Comparison of ENCODE assay signal across 25 cellular contexts in the genomic region with DNA sequence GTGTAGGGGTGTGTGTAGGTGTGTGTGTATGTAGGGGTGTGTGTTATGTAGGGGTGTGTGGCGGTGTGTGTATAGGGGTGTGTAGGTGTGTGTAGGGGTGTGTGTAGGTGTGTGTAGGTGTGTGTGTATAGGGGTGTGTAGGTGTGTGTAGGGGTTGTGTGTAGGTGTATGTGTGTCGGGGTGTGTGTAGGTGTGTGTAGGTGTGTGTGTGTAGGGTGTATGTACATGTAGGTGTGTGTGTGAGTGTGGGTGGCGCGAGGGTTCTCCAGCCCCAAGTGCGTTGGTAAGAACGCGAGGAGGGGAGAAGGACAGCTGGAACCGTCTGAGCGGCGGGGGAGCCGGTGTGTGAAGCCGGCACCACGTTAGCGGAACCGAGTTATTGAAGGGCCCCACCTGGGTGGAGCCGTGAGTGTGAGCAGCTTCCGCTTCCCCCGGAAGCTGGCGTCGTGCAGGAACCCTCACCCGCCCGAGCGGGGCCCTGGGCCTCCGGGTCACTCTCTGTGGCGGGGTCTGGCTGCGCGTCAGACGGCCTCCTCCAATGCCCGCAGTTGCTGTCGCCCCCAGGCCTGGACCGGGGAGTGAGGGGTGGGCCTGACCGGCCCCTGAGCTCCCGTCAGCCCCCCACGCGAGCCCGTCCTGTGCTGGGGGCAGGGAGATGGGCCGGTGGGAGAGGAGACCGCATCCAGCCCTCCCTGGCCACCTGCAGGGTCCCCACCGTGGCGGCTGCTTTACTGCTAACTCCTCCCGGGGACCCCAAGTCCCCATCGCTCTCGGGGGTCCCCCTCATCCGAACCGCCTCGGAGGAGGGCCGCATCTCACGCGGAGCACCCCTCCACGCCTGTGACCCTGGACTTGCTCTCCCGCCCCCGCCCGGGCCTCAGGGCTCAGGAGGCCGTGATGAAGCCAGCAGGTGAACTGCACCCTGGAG. TPM values are rescaled to one million over a fixed set of nuclear protein-coding genes. Genes with fewer than 3 reads are reported as not detected.
A peak's percentile ranks its signal among the peaks of the same experiment; 100 is the strongest.
DNase-seq lines count a peak whose midpoint lies in the region; ATAC-seq, FAIRE-seq and TF ChIP-seq lines count a peak whose summit lies in the region.
"Had no signal": no experiment of that assay in that cellular context is flagged by ENCODE, and none has a peak within 500 bp of the region (broad histone marks: within the 10 kb centered on the region; RNA-seq: fewer than 3 reads in every experiment).

No MANE protein-coding gene starts in this region.

- H3K79me1 ChIP-seq in H1 (ENCODE audit: low read depth, low read length), result no peaks in the 10 kb centered on the region

- POLR2A ChIA-PET in H1 (lab: Charles Lee; ENCODE audit: partially characterized antibody), result no interaction called here

- H3K23ac ChIP-seq in H1 (ENCODE audit: insufficient read length), result no peak overlapping the region

- H3K9ac ChIP-seq in H1 (replicated peaks in 1 of 4; ENCODE audit: extremely low read depth in 1 of 4, low read depth in 3 of 4, low read length in 3 of 4) (no peak overlapping the region), endodermal cell (ENCODE audit: extremely low read depth, low read length, poor library complexity, severe bottlenecking) (no peak overlapping the region)
- H3K9ac ChIP-seq: BLaER1 treated with 17β-estradiol and CSF1 and Interleukin-3, amounts not matched to agents 10 nM and 100 nM; GM23248 had no signal

- H4K5ac ChIP-seq in H1 (ENCODE audit: insufficient read length, low read depth, low read length), result no peak overlapping the region

- no peak overlapping the region for H2AK5ac ChIP-seq in H1 (ENCODE audit: low read depth, low read length)

- no peak for TF ChIP-seq POLR2A in H1 (IDR thresholded peaks at IDR 0.05; ENCODE audit: control extremely low read depth in 1 of 2, low read depth in 2 of 2, low read length in 2 of 2)

- DNase-seq in activated T-cell treated with anti-CD3 and anti-CD28 coated beads, Interleukin-2, amount 50 U/mL, for 72 hours, result peak; percentile 3 to 8
- DNase-seq in activated T-cell treated with anti-CD3 and anti-CD28 coated beads, Interleukin-2, amount 50 U/mL, for 1 hour, result no peak
- DNase-seq in NOMO-1 treated with DMSO at 0.1 percent for 48 hours (lab: John Stamatoyannopoulos, UW; ENCODE audit: unreplicated experiment) (peak; percentile 68), H1 (ENCODE audit: low read depth in 1 of 2, low spot score in 2 of 2) (no peak), chondrocyte (ENCODE audit: low spot score) (no peak), NCI-H2107 treated with DMSO at 0.1 percent for 48 hours (lab: John Stamatoyannopoulos, UW; ENCODE audit: unreplicated experiment) (no peak), endodermal cell (no peak)
- no peak for DNase-seq in stimulated activated effector memory CD8-positive, alpha-beta T cell treated with anti-CD3 and anti-CD28 coated beads, Interleukin-12 subunit alpha, Interleukin-12 subunit beta, amount 100 ng/mL, for 72 hours (ENCODE audit: low spot score in 2 of 2)
- DNase-seq: foreskin fibroblast; GM23248; hypothalamus; mesenchymal stem cell; MM.1S; NCI-H774; stimulated activated CD4-positive, alpha-beta T cell treated with anti-CD3 and anti-CD28 coated beads, Interleukin-4, amount 100 ng/mL, for 24 hours; substantia nigra; T1000 had no signal

- H3K4me1 ChIP-seq in H1 (replicated peaks in 1 of 4; ENCODE audit: control insufficient read depth in 3 of 4, insufficient read depth in 4 of 4, low read length in 3 of 4), result no peaks in the 10 kb centered on the region
- H3K4me1 ChIP-seq in endodermal cell (ENCODE audit: control insufficient read depth, insufficient read depth, low read length), result no peaks in the 10 kb centered on the region
- H3K4me1 ChIP-seq: prostate gland had no signal

- no peak overlapping the region for H3K4me2 ChIP-seq in H1 (ENCODE audit: insufficient read depth in 1 of 2, low read depth in 2 of 2, low read length in 2 of 2)
- H3K4me2 ChIP-seq: BLaER1 treated with 17β-estradiol and CSF1 and Interleukin-3, amounts not matched to agents 10 nM and 100 nM had no signal

- H3K23me2 ChIP-seq in H1 (ENCODE audit: low read depth, low read length), result peaks cover 12% of the 10 kb centered on the region; the same call in 1 of the 2 replicates

- no peak overlapping the region for H2BK20ac ChIP-seq in H1 (ENCODE audit: low read length)

- no peak for TF ChIP-seq RAD21 in H1 (IDR thresholded peaks at IDR 0.05 in 1 of 2, conservative IDR thresholded peaks at IDR 0.05 in 1 of 2; ENCODE audit: low read depth in 2 of 2, low read length in 2 of 2)

- 92% methylated on average over 37 of the region's 54 CpGs; no CpG with 5 or more reads in 1 of the 2 experiments for WGBS in H1 (ENCODE audit: extremely low coverage in 1 of 2, insufficient coverage in 1 of 2, insufficient read length in 1 of 2, insufficient replicate concordance in 2 of 2, low coverage in 1 of 2, low lambda C conversion rate in 2 of 2, missing lambda C conversion rate in 1 of 2), 2 experiments
- 92 to 97% methylated on average over 34 to 54 of the region's 54 CpGs for WGBS in endodermal cell (ENCODE audit: insufficient coverage in 1 of 2, insufficient read length in 1 of 2), 2 experiments

- FAIRE-seq in H1 (lab: Jason Lieb, UNC), result no peak
- FAIRE-seq: kidney had no signal

- no peak overlapping the region for H2BK15ac ChIP-seq in H1 (ENCODE audit: low read length)

- peaks cover 4 to 7% of the 10 kb centered on the region in 2 donors for H3K9me3 Mint-ChIP-seq in activated T-cell treated with anti-CD3 and anti-CD28 coated beads, Interleukin-2, amount 50 U/mL, for 72 hours
- no peaks in the 10 kb centered on the region for H3K9me3 Mint-ChIP-seq in stimulated activated effector memory CD8-positive, alpha-beta T cell treated with anti-CD3 and anti-CD28 coated beads, Interleukin-12 subunit alpha, Interleukin-12 subunit beta, amount 100 ng/mL, for 72 hours
- H3K9me3 Mint-ChIP-seq in chondrocyte (ENCODE audit: low read depth) (peaks cover 3% of the 10 kb centered on the region), endodermal cell (peaks cover 3% of the 10 kb centered on the region)
- H3K9me3 Mint-ChIP-seq: natural killer cell treated with Interleukin-12 subunit alpha and Interleukin-12 subunit beta and Interleukin-15 and Interleukin-18, amount 100 ng/mL, for 72 hours had no signal

- no peak overlapping the region for H2BK5ac ChIP-seq in H1 (ENCODE audit: low read depth, low read length)

- H4K91ac ChIP-seq in H1 (replicated peaks; ENCODE audit: insufficient read length, low read length), result no peak overlapping the region

- no peaks in the 10 kb centered on the region for H3K36me3 Mint-ChIP-seq in activated T-cell treated with anti-CD3 and anti-CD28 coated beads, Interleukin-2, amount 50 U/mL, for 72 hours (ENCODE audit: insufficient read depth in 2 of 2)
- no peaks in the 10 kb centered on the region for H3K36me3 Mint-ChIP-seq in stimulated activated effector memory CD8-positive, alpha-beta T cell treated with anti-CD3 and anti-CD28 coated beads, Interleukin-12 subunit alpha, Interleukin-12 subunit beta, amount 100 ng/mL, for 72 hours
- H3K36me3 Mint-ChIP-seq in chondrocyte (ENCODE audit: low read depth) (no peaks in the 10 kb centered on the region), endodermal cell (ENCODE audit: low read depth) (no peaks in the 10 kb centered on the region)
- H3K36me3 Mint-ChIP-seq: activated naive CD4-positive, alpha-beta T cell treated with anti-CD3 and anti-CD28 coated beads, Interleukin-2, amount 50 U/mL, for 72 hours; brain; natural killer cell treated with Interleukin-12 subunit alpha and Interleukin-12 subunit beta and Interleukin-15 and Interleukin-18, amount 100 ng/mL, for 72 hours had no signal

- H2BK12ac ChIP-seq in H1 (ENCODE audit: low read depth, low read length), result peak overlapping the region; percentile 50; the same call in 1 of the 2 replicates

- no peaks in the 10 kb centered on the region for H3K36me3 ChIP-seq in H1 (ENCODE audit: control insufficient read depth in 2 of 4, insufficient read depth in 4 of 4, low read length in 3 of 4)
- H3K36me3 ChIP-seq in endodermal cell (ENCODE audit: control insufficient read depth, insufficient read depth, low read length), result no peaks in the 10 kb centered on the region
- H3K36me3 ChIP-seq: BLaER1 treated with 17β-estradiol and CSF1 and Interleukin-3, amounts not matched to agents 10 nM and 100 nM; prostate gland had no signal

- TF ChIP-seq CTCF in H1 (IDR thresholded peaks at IDR 0.05; ENCODE audit: control extremely low read depth in 1 of 3, insufficient read depth in 1 of 3, low read depth in 1 of 3, low read length in 3 of 3), result no peak
- no peak for TF ChIP-seq CTCF in chondrocyte (IDR thresholded peaks at IDR 0.05)
- TF ChIP-seq CTCF in endodermal cell (conservative IDR thresholded peaks at IDR 0.05), result no peak

- CTCF ChIA-PET in H1 (lab: Charles Lee; ENCODE audit: partially characterized antibody), result interaction anchor here (1.0 kb wide), 1 partner anchor 21 kb away, joined by 4 read pairs; no protein-coding TSS in a partner anchor

- no peaks in the 10 kb centered on the region for H3K9me3 ChIP-seq in H1 (ENCODE audit: insufficient read depth in 2 of 2, low read depth in 1 of 2, low read length in 1 of 2)
- peaks cover 3% of the 10 kb centered on the region for H3K9me3 ChIP-seq in endodermal cell (ENCODE audit: control insufficient read depth, low read length)
- H3K9me3 ChIP-seq: prostate gland had no signal

- H2BK120ac ChIP-seq in H1 (replicated peaks; ENCODE audit: low read depth, low read length), result no peak overlapping the region

- peaks cover 0 to 3% of the 10 kb centered on the region in 2 experiments for H4K20me1 ChIP-seq in H1 (replicated peaks in 1 of 2; ENCODE audit: control insufficient read depth in 1 of 2, insufficient read depth in 2 of 2, low read length in 2 of 2)
- H4K20me1 ChIP-seq: BLaER1 treated with 17β-estradiol and CSF1 and Interleukin-3, amounts not matched to agents 10 nM and 100 nM had no signal

- no peak overlapping the region for H3K27ac Mint-ChIP-seq in activated T-cell treated with anti-CD3 and anti-CD28 coated beads, Interleukin-2, amount 50 U/mL, for 72 hours
- no peak overlapping the region for H3K27ac Mint-ChIP-seq in stimulated activated effector memory CD8-positive, alpha-beta T cell treated with anti-CD3 and anti-CD28 coated beads, Interleukin-12 subunit alpha, Interleukin-12 subunit beta, amount 100 ng/mL, for 72 hours
- H3K27ac Mint-ChIP-seq in chondrocyte (ENCODE audit: unreplicated experiment) (no peak overlapping the region), endodermal cell (no peak overlapping the region)
- H3K27ac Mint-ChIP-seq: activated naive CD4-positive, alpha-beta T cell treated with anti-CD3 and anti-CD28 coated beads, Interleukin-2, amount 50 U/mL, for 72 hours; brain; natural killer cell treated with Interleukin-12 subunit alpha and Interleukin-12 subunit beta and Interleukin-15 and Interleukin-18, amount 100 ng/mL, for 72 hours had no signal

- H3K27me3 ChIP-seq in H1 (replicated peaks in 1 of 4; ENCODE audit: control insufficient read depth in 3 of 4, extremely low read depth in 1 of 4, insufficient read depth in 3 of 4, low read length in 3 of 4) (no peaks in the 10 kb centered on the region), endodermal cell (ENCODE audit: control insufficient read depth, insufficient read depth, low read length, poor library complexity, severe bottlenecking) (no peaks in the 10 kb centered on the region)
- H3K27me3 ChIP-seq: BLaER1 treated with 17β-estradiol and CSF1 and Interleukin-3, amounts not matched to agents 10 nM and 100 nM had no signal

- no peak for TF ChIP-seq EP300 in H1 (IDR thresholded peaks at IDR 0.05; ENCODE audit: borderline replicate concordance in 1 of 2, low read depth in 2 of 2, low read length in 2 of 2)

- no peak overlapping the region for H2AFZ ChIP-seq in H1 (ENCODE audit: low read length)
- H2AFZ ChIP-seq: GM23248 had no signal

- no peak overlapping the region for H3K14ac ChIP-seq in H1 (ENCODE audit: insufficient read length)

- no peaks in the 10 kb centered on the region for H3K79me2 ChIP-seq in H1 (ENCODE audit: control insufficient read depth in 1 of 2, insufficient read depth in 2 of 2, low read length in 2 of 2)

- peak overlapping the region; percentile 86 for H3K56ac ChIP-seq in H1 (replicated peaks; ENCODE audit: insufficient read length, low read depth, low read length)

- no peaks in the 10 kb centered on the region for H3K4me1 Mint-ChIP-seq in activated T-cell treated with anti-CD3 and anti-CD28 coated beads, Interleukin-2, amount 50 U/mL, for 72 hours (ENCODE audit: low read depth)
- H3K4me1 Mint-ChIP-seq in stimulated activated effector memory CD8-positive, alpha-beta T cell treated with anti-CD3 and anti-CD28 coated beads, Interleukin-12 subunit alpha, Interleukin-12 subunit beta, amount 100 ng/mL, for 72 hours, result no peaks in the 10 kb centered on the region
- no peaks in the 10 kb centered on the region for H3K4me1 Mint-ChIP-seq in chondrocyte (ENCODE audit: low read depth)
- no peaks in the 10 kb centered on the region for H3K4me1 Mint-ChIP-seq in endodermal cell
- H3K4me1 Mint-ChIP-seq: brain had no signal

- H3K4me3 ChIP-seq in H1 (ENCODE audit: extremely low read depth in 1 of 4, insufficient read depth in 2 of 4, low read depth in 3 of 4, low read length in 4 of 4), result no peak overlapping the region
- no peak overlapping the region for H3K4me3 ChIP-seq in endodermal cell (ENCODE audit: low read length)
- H3K4me3 ChIP-seq: BLaER1 treated with 17β-estradiol and CSF1 and Interleukin-3, amounts not matched to agents 10 nM and 100 nM; GM23248; prostate gland; SK-N-MC had no signal

- no peak overlapping the region for H3K18ac ChIP-seq in H1 (ENCODE audit: extremely low read depth, low read length)

- H4K8ac ChIP-seq in H1 (ENCODE audit: extremely low read depth, insufficient read depth, low read length), result peak overlapping the region; percentile 86; the same call in 1 of the 2 replicates

- no peak overlapping the region for H3K27ac ChIP-seq in H1 (ENCODE audit: low read depth, low read length)
- H3K27ac ChIP-seq in endodermal cell (ENCODE audit: low read depth, low read length), result no peak overlapping the region
- H3K27ac ChIP-seq: BLaER1 treated with 17β-estradiol and CSF1 and Interleukin-3, amounts not matched to agents 10 nM and 100 nM; GM23248; prostate gland; SK-N-MC; skin epidermis had no signal

- peak in 1 of 2 donors; percentile 54 for ATAC-seq in activated T-cell treated with anti-CD3 and anti-CD28 coated beads, Interleukin-2, amount 50 U/mL, for 72 hours (replicated peaks in 1 of 2)
- ATAC-seq in stimulated activated effector memory CD8-positive, alpha-beta T cell treated with anti-CD3 and anti-CD28 coated beads, Interleukin-12 subunit alpha, Interleukin-12 subunit beta, amount 100 ng/mL, for 72 hours, result peak; percentile 55

- H3K4me3 Mint-ChIP-seq in activated T-cell treated with anti-CD3 and anti-CD28 coated beads, Interleukin-2, amount 50 U/mL, for 72 hours, result no peak overlapping the region
- no peak overlapping the region for H3K4me3 Mint-ChIP-seq in stimulated activated effector memory CD8-positive, alpha-beta T cell treated with anti-CD3 and anti-CD28 coated beads, Interleukin-12 subunit alpha, Interleukin-12 subunit beta, amount 100 ng/mL, for 72 hours
- no peak overlapping the region for H3K4me3 Mint-ChIP-seq in chondrocyte (ENCODE audit: unreplicated experiment)
- no peak overlapping the region for H3K4me3 Mint-ChIP-seq in endodermal cell
- H3K4me3 Mint-ChIP-seq: brain; natural killer cell treated with Interleukin-12 subunit alpha and Interleukin-12 subunit beta and Interleukin-15 and Interleukin-18, amount 100 ng/mL, for 72 hours had no signal

- H3K27me3 Mint-ChIP-seq in activated T-cell treated with anti-CD3 and anti-CD28 coated beads, Interleukin-2, amount 50 U/mL, for 72 hours (ENCODE audit: low read depth), result no peaks in the 10 kb centered on the region
- H3K27me3 Mint-ChIP-seq in chondrocyte (ENCODE audit: low read depth) (peaks cover 19% of the 10 kb centered on the region), endodermal cell (ENCODE audit: insufficient read depth) (peaks cover under 1% of the 10 kb centered on the region)

- H3K4ac ChIP-seq in H1 (replicated peaks; ENCODE audit: insufficient read length, low read depth, low read length), result no peak overlapping the region

RNA-seq across cellular contexts. Expression of a gene that starts 49.6 kb away (rescaled TPM):
- 10 to 100 TPM; 49.7 to 53.6 TPM for total RNA-seq in activated T-cell treated with anti-CD3 and anti-CD28 coated beads, Interleukin-2, amount 50 U/mL, for 72 hours
- total RNA-seq in H1 (2021; fragmentation: NEBNext Ultra II Directional; extraction: Animal tissue kit (Norgen Biotek cat#: 25700)), result 30.2 and 32.0 TPM in 2 replicates
- 62.0 and 69.8 TPM in 2 replicates for polyA plus RNA-seq in H1 (2011; rRNA removed)
- polyA plus RNA-seq in H1 (2011; cell fraction: cytosol; rRNA removed), result 85.4 TPM
- polyA plus RNA-seq in H1 (2011; cell fraction: nucleus; rRNA removed), result 57.2 TPM
- polyA plus RNA-seq in H1 (2012, experiment 1 of 2), result 36.8 to 57.3 TPM (median 50.2 TPM) in 4 replicates
- 57.9 TPM for polyA plus RNA-seq in H1 (2012, experiment 2 of 2)
- polyA plus RNA-seq in H1 (2013, experiment 1 of 2), result 21.9 TPM
- 20.0 TPM for polyA plus RNA-seq in H1 (2013, experiment 2 of 2)
- 10.6 and 11.2 TPM in 2 replicates for polyA minus RNA-seq in H1 (2011; rRNA and poly(A)+ RNA removed)
- 13.8 TPM for polyA minus RNA-seq in H1 (2011; cell fraction: cytosol; rRNA and poly(A)+ RNA removed)
- polyA minus RNA-seq in H1 (2011; cell fraction: nucleus; rRNA and poly(A)+ RNA removed), result 9.8 TPM
- total RNA-seq in chondrocyte, result 29.9 to 31.9 TPM (median 31.7 TPM) in 3 replicates
- 10 to 100 TPM; 30.1 to 44.3 TPM for total RNA-seq in endodermal cell
- polyA plus RNA-seq in endodermal cell (2013, experiment 1 of 2), result 30.0 TPM
- polyA plus RNA-seq in endodermal cell (2013, experiment 2 of 2), result 30.2 TPM

RNA-seq across cellular contexts. Expression of a gene that starts 50.7 kb away (rescaled TPM):
- not detected for total RNA-seq in activated T-cell treated with anti-CD3 and anti-CD28 coated beads, Interleukin-2, amount 50 U/mL, for 72 hours
- 2.0 and 2.1 TPM in 2 replicates for total RNA-seq in H1 (2021; fragmentation: NEBNext Ultra II Directional; extraction: Animal tissue kit (Norgen Biotek cat#: 25700))
- 4.5 and 4.8 TPM in 2 replicates for polyA plus RNA-seq in H1 (2011; rRNA removed)
- polyA plus RNA-seq in H1 (2011; cell fraction: cytosol; rRNA removed), result 3.6 TPM
- polyA plus RNA-seq in H1 (2011; cell fraction: nucleus; rRNA removed), result 2.8 TPM
- polyA plus RNA-seq in H1 (2012, experiment 1 of 2), result 1.5 to 4.4 TPM (median 3.3 TPM) in 4 replicates
- 2.0 TPM for polyA plus RNA-seq in H1 (2012, experiment 2 of 2)
- 3.3 TPM for polyA plus RNA-seq in H1 (2013, experiment 1 of 2)
- 3.5 TPM for polyA plus RNA-seq in H1 (2013, experiment 2 of 2)
- 1.8 and 2.7 TPM in 2 replicates for polyA minus RNA-seq in H1 (2011; rRNA and poly(A)+ RNA removed)
- 3.5 TPM for polyA minus RNA-seq in H1 (2011; cell fraction: cytosol; rRNA and poly(A)+ RNA removed)
- 1.5 TPM for polyA minus RNA-seq in H1 (2011; cell fraction: nucleus; rRNA and poly(A)+ RNA removed)
- total RNA-seq in chondrocyte (0.65 to 0.72 TPM (median 0.68 TPM) in 3 replicates), endodermal cell (1 to 10 TPM; 2.1 to 5.0 TPM)
- 13.6 TPM for polyA plus RNA-seq in endodermal cell (2013, experiment 1 of 2)
- 12.4 TPM for polyA plus RNA-seq in endodermal cell (2013, experiment 2 of 2)

Comparison
In these comparisons a context has a peak if more than half of its experiments do, and no peak if none do; other contexts are left out.
1. DNase-seq: peak in activated T-cell treated with anti-CD3 and anti-CD28 coated beads, Interleukin-2, amount 50 U/mL, for 72 hours (2 of 2) and NOMO-1 treated with DMSO at 0.1 percent for 48 hours (single experiment); none in activated T-cell treated with anti-CD3 and anti-CD28 coated beads, Interleukin-2, amount 50 U/mL, for 1 hour (single experiment), H1 (0 of 2), stimulated activated effector memory CD8-positive, alpha-beta T cell treated with anti-CD3 and anti-CD28 coated beads, Interleukin-12 subunit alpha, Interleukin-12 subunit beta, amount 100 ng/mL, for 72 hours (0 of 2), chondrocyte (single experiment), NCI-H2107 treated with DMSO at 0.1 percent for 48 hours (single experiment) and endodermal cell (single experiment).